In genomic region chr6:63066053-63066704, GRCh38 we compare ENCODE assay signal across 10 cellular contexts.
DNase-seq lines count a peak whose midpoint lies in the region; ATAC-seq and TF ChIP-seq lines count a peak whose summit lies in the region.
"Had no signal": no experiment of that assay in that cellular context is flagged by ENCODE, and none has a peak within 500 bp of the region (broad histone marks: within the 10 kb centered on the region; RNA-seq: fewer than 3 reads in every experiment).

No MANE protein-coding gene starts in this region.

- peaks cover 5% of the 10 kb centered on the region for H3K9me3 Mint-ChIP-seq in CD8-positive, alpha-beta T cell

- POLR2A ChIA-PET in CD8-positive, alpha-beta T cell (lab: Charles Lee): no interaction called here

- H3K4me3 ChIP-seq in GM12875 (ENCODE audit: low read depth, low read length): no peak overlapping the region
- H3K4me3 ChIP-seq in CD8-positive, alpha-beta T cell (ENCODE audit: low read depth, low read length): no peak overlapping the region

- H3K36me3 Mint-ChIP-seq in CD8-positive, alpha-beta T cell: no peaks in the 10 kb centered on the region

- no peaks in the 10 kb centered on the region for H3K27me3 Mint-ChIP-seq in CD8-positive, alpha-beta T cell (ENCODE audit: low read depth)

- H3K36me3 ChIP-seq in CD8-positive, alpha-beta T cell (ENCODE audit: insufficient read depth, low read length): no peaks in the 10 kb centered on the region

- H3K27me3 ChIP-seq in CD8-positive, alpha-beta T cell (ENCODE audit: insufficient read depth, low read length): no peaks in the 10 kb centered on the region

- ATAC-seq in GM21825 (IDR thresholded peaks at IDR 0.05; ENCODE audit: unreplicated experiment): peak; percentile 75
- ATAC-seq in CD8-positive, alpha-beta T cell: no peak

- no peaks in the 10 kb centered on the region for H3K9me3 ChIP-seq in CD8-positive, alpha-beta T cell (ENCODE audit: low read length)

- H3K4me1 ChIP-seq in CD8-positive, alpha-beta T cell (ENCODE audit: insufficient read depth, low read length): no peaks in the 10 kb centered on the region

- no peak overlapping the region for H3K27ac Mint-ChIP-seq in CD8-positive, alpha-beta T cell
- H3K27ac Mint-ChIP-seq: activated naive CD4-positive, alpha-beta T cell treated with anti-CD3 and anti-CD28 coated beads for 36 hours had no signal

- TF ChIP-seq CTCF in GM12875 (IDR thresholded peaks at IDR 0.05; ENCODE audit: borderline replicate concordance, insufficient read depth, low read depth, low read length) (peak; percentile 2; the same call in 1 of the 2 replicates), LNCAP (IDR thresholded peaks at IDR 0.05) (peak; percentile 35; the same call in 1 of the 2 replicates)
- no peak for TF ChIP-seq CTCF in CD8-positive, alpha-beta T cell (IDR thresholded peaks at IDR 0.05)

- no peaks in the 10 kb centered on the region for H3K4me1 Mint-ChIP-seq in CD8-positive, alpha-beta T cell (ENCODE audit: low read depth)

- DNase-seq in iPS-NIHi11 (ENCODE audit: low spot score) (peak; percentile 21), caudate nucleus (lab: John Stamatoyannopoulos, UW) (no peak), head of caudate nucleus (no peak), posterior vena cava (ENCODE audit: low spot score) (no peak)
- no peak for DNase-seq in CD8-positive, alpha-beta T cell
- DNase-seq: activated naive CD4-positive, alpha-beta T cell treated with anti-CD3 and anti-CD28 coated beads for 36 hours; foreskin fibroblast had no signal

- intact Hi-C loops in head of caudate nucleus (cut with DNase I) (no loop called here), posterior vena cava (cut with DNase I) (loop anchor here in 1 of 2 donors (5.0 kb wide), 1 partner anchor 1041 kb away; no protein-coding TSS in a partner anchor)
- intact Hi-C loops in CD8-positive, alpha-beta T cell (cut with DNase I, micrococcal nuclease): no loop called here

- CTCF ChIA-PET in CD8-positive, alpha-beta T cell (lab: Charles Lee): no interaction called here

- no peak overlapping the region for H3K4me3 Mint-ChIP-seq in CD8-positive, alpha-beta T cell
- H3K4me3 Mint-ChIP-seq: activated naive CD4-positive, alpha-beta T cell treated with anti-CD3 and anti-CD28 coated beads for 36 hours had no signal

- H3K27ac ChIP-seq in caudate nucleus (ENCODE audit: low read depth, low read length): no peak overlapping the region
- no peak overlapping the region for H3K27ac ChIP-seq in CD8-positive, alpha-beta T cell (ENCODE audit: low read depth, low read length)
